Comparison of ENCODE assay signal across 19 cellular contexts in genomic region chr9:70222354-70222753, GRCh38.
"Had no signal": no experiment of that assay in that cellular context is flagged by ENCODE, and none has a peak within 500 bp of the region (broad histone marks: within the 10 kb centered on the region; RNA-seq: fewer than 3 reads in every experiment).

No MANE protein-coding gene starts in this region.

- ATAC-seq: foreskin keratinocyte; left cardiac atrium; psoas muscle; stimulated activated naive CD8-positive, alpha-beta T cell treated with anti-CD3 and anti-CD28 coated beads, Interleukin-15, Interleukin-2, amounts not matched to agents 100 U/mL and 50 U/mL, for 24 hours; upper lobe of right lung had no signal

- DNase-seq: cerebellar nuclear complex; esophagus squamous epithelium; foreskin keratinocyte; immature natural killer cell; kidney; left cardiac atrium; left ventricle myocardium inferior; mesenchymal stem cell; naive B cell; psoas muscle; retina; sigmoid colon; small intestine; stimulated activated CD4-positive, alpha-beta T cell treated with anti-CD3 and anti-CD28 coated beads, Interleukin-2, amount 100 ng/mL, for 48 hours; stimulated activated naive CD8-positive, alpha-beta T cell treated with anti-CD3 and anti-CD28 coated beads, Interleukin-15, Interleukin-2, amounts not matched to agents 100 U/mL and 50 U/mL, for 24 hours; tibial artery; upper lobe of right lung had no signal

- H3K27ac ChIP-seq: esophagus squamous epithelium, foreskin keratinocyte, left ventricle myocardium inferior, psoas muscle, sigmoid colon, tibial artery, upper lobe of right lung had no signal

- H3K36me3 ChIP-seq: upper lobe of right lung had no signal

- H3K4me3 ChIP-seq: esophagus squamous epithelium, left ventricle myocardium inferior, lung, psoas muscle, sigmoid colon, tibial artery, upper lobe of right lung had no signal

- FAIRE-seq: colon, kidney, small intestine had no signal

- H3K27me3 ChIP-seq: esophagus squamous epithelium, foreskin keratinocyte, sigmoid colon, tibial artery, upper lobe of right lung had no signal

- H3K9me3 ChIP-seq: esophagus squamous epithelium, left ventricle myocardium inferior, psoas muscle, sigmoid colon, tibial artery, upper lobe of right lung had no signal

- H3K4me1 ChIP-seq: esophagus squamous epithelium, left ventricle myocardium inferior, tibial artery, upper lobe of right lung had no signal
